ENCODE assay signal across 1 cellular context in genomic region chr10:32156031-32156495, GRCh38.
TF ChIP-seq lines count a peak whose summit lies in the region.

No MANE protein-coding gene starts in this region.

TF ChIP-seq in HepG2, 621 proteins besides CTCF, POLR2A, EP300 and RAD21 (continued from another document):
- TF ChIP-seq ZXDC (CRISPR knock-in tag; IDR thresholded peaks at IDR 0.05): no peak
